ENCODE assay signal across 1 cellular context in genomic region chr10:789831-790701, GRCh38.
TF ChIP-seq lines count a peak whose summit lies in the region.

No MANE protein-coding gene starts in this region.

TF ChIP-seq in HepG2, 621 proteins besides CTCF, POLR2A, EP300 and RAD21 (continued from another document):
- TF ChIP-seq SMC3 (IDR thresholded peaks at IDR 0.05; ENCODE audit: low read length) (no peak), CAMTA2 (CRISPR knock-in tag; IDR thresholded peaks at IDR 0.05; ENCODE audit: borderline replicate concordance) (0 out of 2 replicates have a peak, but pooled peaks have one; percentile 7), ZNF605 (CRISPR knock-in tag; IDR thresholded peaks at IDR 0.05) (0 out of 2 replicates have a peak, but pooled peaks have one; percentile 31), ZNF331 (CRISPR knock-in tag; IDR thresholded peaks at IDR 0.05) (no peak), RARA (CRISPR knock-in tag; IDR thresholded peaks at IDR 0.05) (no peak), PRPF4 (IDR thresholded peaks at IDR 0.05; ENCODE audit: low read depth, low read length, poor library complexity, severe bottlenecking) (no peak), SP4 (CRISPR knock-in tag; IDR thresholded peaks at IDR 0.05) (0 out of 2 replicates have a peak, but pooled peaks have one; percentile 3), ZNF256 (CRISPR knock-in tag; conservative IDR thresholded peaks at IDR 0.05) (no peak), PHF20 (CRISPR knock-in tag; IDR thresholded peaks at IDR 0.05) (no peak), RXRA (CRISPR knock-in tag; IDR thresholded peaks at IDR 0.05) (no peak), STAG1 (CRISPR knock-in tag; IDR thresholded peaks at IDR 0.05) (no peak), FOSL1 (CRISPR knock-in tag; IDR thresholded peaks at IDR 0.05; ENCODE audit: borderline replicate concordance) (no peak), NCOR1 (IDR thresholded peaks at IDR 0.05; ENCODE audit: borderline replicate concordance, low read length) (no peak), ZNF746 (CRISPR knock-in tag; IDR thresholded peaks at IDR 0.05) (no peak), LCORL (IDR thresholded peaks at IDR 0.05) (no peak), LCORL (CRISPR knock-in tag; IDR thresholded peaks at IDR 0.05) (no peak), DZIP1 (CRISPR knock-in tag; IDR thresholded peaks at IDR 0.05) (0 out of 2 replicates have a peak, but pooled peaks have one; percentile 47), ATF1 (CRISPR knock-in tag; IDR thresholded peaks at IDR 0.05) (no peak), ZNF563 (CRISPR knock-in tag; IDR thresholded peaks at IDR 0.05) (no peak), RNF2 (conservative IDR thresholded peaks at IDR 0.05; ENCODE audit: low read depth) (no peak), DNMT1 (CRISPR knock-in tag; IDR thresholded peaks at IDR 0.05) (0 out of 2 replicates have a peak, but pooled peaks have one; percentile 49)
